ENCODE assay signal across 7 cellular contexts in genomic region chr6:155628315-155628714, GRCh38.
DNase-seq lines count a peak whose midpoint lies in the region; ATAC-seq lines count a peak whose summit lies in the region.

No MANE protein-coding gene starts in this region.

- in situ Hi-C loops in KBM-7 (cut with MboI; ENCODE audit: low pct_unique_long_range_greater_than_20kb, low sequenced_read_pairs): no loop called here

- DNase-seq in stimulated activated CD8-positive, alpha-beta memory T cell treated with anti-CD3 and anti-CD28 coated beads, Interleukin-12 subunit alpha, Interleukin-12 subunit beta, amount 100 ng/mL, for 24 hours (ENCODE audit: extremely low read depth): peak; percentile 3
- no peak for DNase-seq in KBM-7
- no peak for DNase-seq in NK-92 treated with Interleukin-12 subunit alpha and Interleukin-12 subunit beta, amount 100 ng/mL, for 24 hours (lab: John Stamatoyannopoulos, UW)
- no peak for DNase-seq in NCI-H146 treated with DMSO at 0.1 percent for 48 hours (lab: John Stamatoyannopoulos, UW; ENCODE audit: unreplicated experiment)

- ATAC-seq in GM19035 (IDR thresholded peaks at IDR 0.05; ENCODE audit: unreplicated experiment) (peak; percentile 93), HG02642 (IDR thresholded peaks at IDR 0.05; ENCODE audit: poor library complexity, unreplicated experiment) (peak; percentile 87)
- peak; percentile 91 to 92 for ATAC-seq in activated CD4-positive, CD25-positive, alpha-beta regulatory T cell treated with anti-CD3 and anti-CD28 coated beads, Interleukin-2, amount 50 U/mL, for 24 hours
